In genomic region chr17:42535400-42536047, GRCh38 we compare ENCODE assay signal across 1 cellular context.
TF ChIP-seq lines count a peak whose summit lies in the region.

No MANE protein-coding gene starts in this region.

TF ChIP-seq in K562, 482 proteins besides CTCF, POLR2A, EP300 and RAD21 (continued from another document and continues in another):
- TF ChIP-seq ID3 (CRISPR knock-in tag; IDR thresholded peaks at IDR 0.05), result peak; percentile 81; the same call in 1 of the 2 replicates
- TF ChIP-seq ID3 (tag; IDR thresholded peaks at IDR 0.05), result peak; percentile 98
- TF ChIP-seq CHD7 (IDR thresholded peaks at IDR 0.05; ENCODE audit: low read depth, low read length), result no peak
- peak; percentile 91 for TF ChIP-seq ZNF239 (CRISPR knock-in tag; IDR thresholded peaks at IDR 0.05)
- no peak for TF ChIP-seq ZBTB1 (CRISPR knock-in tag; IDR thresholded peaks at IDR 0.05; ENCODE audit: borderline replicate concordance, low read depth)
- no peak for TF ChIP-seq ZFX (CRISPR knock-in tag; IDR thresholded peaks at IDR 0.05)
- peak; percentile 76 for TF ChIP-seq MYNN (IDR thresholded peaks at IDR 0.05)
- no peak for TF ChIP-seq MYNN (CRISPR knock-in tag; IDR thresholded peaks at IDR 0.05)
- no peak for TF ChIP-seq SETDB1 (IDR thresholded peaks at IDR 0.05; ENCODE audit: low read length)
- peak; percentile 93 for TF ChIP-seq BACH1 (tag; IDR thresholded peaks at IDR 0.05)
- TF ChIP-seq EGR1 (conservative IDR thresholded peaks at IDR 0.05), result no peak
- no peak for TF ChIP-seq JUN (IDR thresholded peaks at IDR 0.05; ENCODE audit: borderline replicate concordance, low read depth, low read length)
- no peak for TF ChIP-seq JUN (CRISPR knock-in tag; IDR thresholded peaks at IDR 0.05; ENCODE audit: borderline replicate concordance)
- TF ChIP-seq ILK (tag; IDR thresholded peaks at IDR 0.05; ENCODE audit: borderline replicate concordance, low read depth), result peak; percentile 74; the same call in 1 of the 2 replicates
- TF ChIP-seq MIER1 (IDR thresholded peaks at IDR 0.05; ENCODE audit: low read depth), result no peak
- TF ChIP-seq RBM17 (IDR thresholded peaks at IDR 0.05; ENCODE audit: borderline replicate concordance, low read depth, low read length), result no peak
- peak; percentile 88; the same call in 1 of the 2 replicates for TF ChIP-seq ELF2 (CRISPR knock-in tag; IDR thresholded peaks at IDR 0.05)
- peak; percentile 74; the same call in 1 of the 2 replicates for TF ChIP-seq ZNF57 (CRISPR knock-in tag; IDR thresholded peaks at IDR 0.05)
- TF ChIP-seq SMAD2 (IDR thresholded peaks at IDR 0.05; ENCODE audit: low read depth, low read length), result no peak
- TF ChIP-seq CHD1 (IDR thresholded peaks at IDR 0.05; ENCODE audit: low read length), result no peak
- 0 out of 2 replicates have a peak, but pooled peaks have one; percentile 56 for TF ChIP-seq LEF1 (IDR thresholded peaks at IDR 0.05)
- TF ChIP-seq HMBOX1 (IDR thresholded peaks at IDR 0.05), result no peak
- no peak for TF ChIP-seq TFAM (CRISPR knock-in tag; conservative IDR thresholded peaks at IDR 0.05)
- TF ChIP-seq THRA (IDR thresholded peaks at IDR 0.05), result no peak
- TF ChIP-seq L3MBTL2 (IDR thresholded peaks at IDR 0.05), result no peak; the same call in 1 of the 2 replicates
- no peak for TF ChIP-seq CHCHD3 (CRISPR knock-in tag; IDR thresholded peaks at IDR 0.05)
- no peak for TF ChIP-seq SNIP1 (IDR thresholded peaks at IDR 0.05; ENCODE audit: low read depth)
- TF ChIP-seq ZNF347 (CRISPR knock-in tag; IDR thresholded peaks at IDR 0.05; ENCODE audit: low read depth), result no peak
- TF ChIP-seq ZNF668 (CRISPR knock-in tag; IDR thresholded peaks at IDR 0.05), result peak; percentile 97
- no peak for TF ChIP-seq ARNT (IDR thresholded peaks at IDR 0.05)
- TF ChIP-seq ZNF696 (CRISPR knock-in tag; conservative IDR thresholded peaks at IDR 0.05), result 0 out of 2 replicates have a peak, but pooled peaks have one; percentile 72
- TF ChIP-seq TFE3 (CRISPR knock-in tag; IDR thresholded peaks at IDR 0.05), result peak; percentile 60
- TF ChIP-seq NFXL1 (CRISPR knock-in tag; IDR thresholded peaks at IDR 0.05), result peak; percentile 89
- no peak for TF ChIP-seq HCFC1 (IDR thresholded peaks at IDR 0.05; ENCODE audit: low read depth, low read length)
- TF ChIP-seq ARID3A (IDR thresholded peaks at IDR 0.05; ENCODE audit: borderline replicate concordance, low read depth, low read length), result no peak
- no peak for TF ChIP-seq TAL1 (IDR thresholded peaks at IDR 0.05)
- no peak for TF ChIP-seq EWSR1 (IDR thresholded peaks at IDR 0.05; ENCODE audit: borderline replicate concordance, low read depth, partially characterized antibody)
- no peak for TF ChIP-seq CEBPG (CRISPR knock-in tag; IDR thresholded peaks at IDR 0.05)
- no peak for TF ChIP-seq CEBPG (tag; conservative IDR thresholded peaks at IDR 0.05 in 1 of 2, IDR thresholded peaks at IDR 0.05 in 1 of 2)
- TF ChIP-seq ETS2 (tag; IDR thresholded peaks at IDR 0.05; ENCODE audit: borderline replicate concordance, poor library complexity, severe bottlenecking), result peak; percentile 91
- no peak for TF ChIP-seq HMGN3 (IDR thresholded peaks at IDR 0.05; ENCODE audit: borderline replicate concordance, extremely low read depth, insufficient read length, low read depth, low read length)
- TF ChIP-seq RAD51 (IDR thresholded peaks at IDR 0.05; ENCODE audit: borderline replicate concordance, low read depth), result no peak
- TF ChIP-seq CREM (IDR thresholded peaks at IDR 0.05; ENCODE audit: low read depth), result no peak
- peak; percentile 70 for TF ChIP-seq NUFIP1 (IDR thresholded peaks at IDR 0.05; ENCODE audit: partially characterized antibody)
- peak; percentile 93 for TF ChIP-seq PHTF2 (CRISPR knock-in tag; IDR thresholded peaks at IDR 0.05)
- TF ChIP-seq SMARCA4 (IDR thresholded peaks at IDR 0.05), result peak; percentile 21; the same call in 1 of the 2 replicates
- TF ChIP-seq CGGBP1 (CRISPR knock-in tag; IDR thresholded peaks at IDR 0.05), result no peak
- TF ChIP-seq GMEB1 (CRISPR knock-in tag; IDR thresholded peaks at IDR 0.05), result peak; percentile 51
- TF ChIP-seq LARP7 (IDR thresholded peaks at IDR 0.05), result no peak
- no peak for TF ChIP-seq NELFE (IDR thresholded peaks at IDR 0.05; ENCODE audit: insufficient read depth, insufficient read length)
- TF ChIP-seq NR4A1 (CRISPR knock-in tag; IDR thresholded peaks at IDR 0.05), result peak; percentile 99
- peak; percentile 99 for TF ChIP-seq NR4A1 (tag; IDR thresholded peaks at IDR 0.05)
- TF ChIP-seq NR2C1 (IDR thresholded peaks at IDR 0.05), result no peak; the same call in 1 of the 2 replicates
- peak; percentile 93 for TF ChIP-seq NR2C1 (tag; IDR thresholded peaks at IDR 0.05)
